ENCODE assay signal across 17 cellular contexts in the genomic region with DNA sequence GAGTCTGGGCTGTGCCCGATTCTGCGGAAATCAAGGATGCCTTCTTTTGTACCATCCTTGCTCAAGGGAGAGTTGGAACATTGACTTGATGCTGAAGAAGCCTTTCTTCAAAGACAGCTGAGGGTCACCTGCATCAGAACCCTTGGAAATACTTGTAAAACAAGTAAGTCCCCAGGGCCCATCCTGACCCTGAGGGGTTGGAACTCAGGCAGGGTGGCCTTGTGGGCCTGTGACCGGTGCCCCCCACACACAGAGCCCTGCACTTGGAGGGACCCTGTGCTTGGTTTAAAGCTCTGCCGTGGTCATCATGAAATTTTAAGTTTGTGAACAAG. TPM values are rescaled to one million over a fixed set of nuclear protein-coding genes. Genes with fewer than 3 reads are reported as not detected.
A peak's percentile ranks its signal among the peaks of the same experiment; 100 is the strongest.
DNase-seq lines count a peak whose midpoint lies in the region; ATAC-seq and TF ChIP-seq lines count a peak whose summit lies in the region.
"Had no signal": no experiment of that assay in that cellular context is flagged by ENCODE, and none has a peak within 500 bp of the region (broad histone marks: within the 10 kb centered on the region; RNA-seq: fewer than 3 reads in every experiment).

No MANE protein-coding gene starts in this region.

- H3K27me3 Mint-ChIP-seq in activated T-helper 1 cell treated with anti-CD3 and anti-CD28 coated beads, Interleukin-12 subunit alpha, Interleukin-12 subunit beta, Interleukin-2, Interleukin-4 antibody, amounts not matched to agents 30 ng/mL and 10 ng/mL and 1 ng/mL, durations not matched to agents 14 hours and 24 hours and 36 hours (ENCODE audit: insufficient read depth), result no peaks in the 10 kb centered on the region
- H3K27me3 Mint-ChIP-seq in type B pancreatic cell, result no peaks in the 10 kb centered on the region
- H3K27me3 Mint-ChIP-seq: natural killer cell treated with Interleukin-12 subunit alpha and Interleukin-12 subunit beta and Interleukin-15 and Interleukin-18, amount 100 ng/mL, for 72 hours had no signal

- H3K27ac ChIP-seq in mesodermal cell (ENCODE audit: low read depth, low read length, severe bottlenecking) (peak overlapping the region; percentile 95), transverse colon (no peak overlapping the region)

- no peak for TF ChIP-seq CTCF in type B pancreatic cell (conservative IDR thresholded peaks at IDR 0.05)
- no peak for TF ChIP-seq CTCF in transverse colon (IDR thresholded peaks at IDR 0.05)

- intact Hi-C loops in activated T-helper 1 cell treated with anti-CD3 and anti-CD28 coated beads, Interleukin-12 subunit alpha, Interleukin-12 subunit beta, Interleukin-2, Interleukin-4 antibody, amounts not matched to agents 30 ng/mL and 10 ng/mL and 1 ng/mL, durations not matched to agents 14 hours and 24 hours and 36 hours (cut with micrococcal nuclease), result loop anchor here (1.0 to 2.0 kb wide), 6 partner anchors 14 to 108 kb away; no protein-coding TSS in a partner anchor
- intact Hi-C loops in transverse colon (cut with DNase I; ENCODE audit: low total_unique reads), result no loop called here

- H3K36me3 ChIP-seq in mesodermal cell (ENCODE audit: control insufficient read depth, insufficient read depth, low read length), result no peaks in the 10 kb centered on the region
- H3K36me3 ChIP-seq in transverse colon, result no peaks in the 10 kb centered on the region
- H3K36me3 ChIP-seq: adrenal gland had no signal

- ATAC-seq in GM18858 (IDR thresholded peaks at IDR 0.05; ENCODE audit: unreplicated experiment), result no peak
- ATAC-seq: natural killer cell treated with Interleukin-12 subunit alpha and Interleukin-12 subunit beta and Interleukin-15 and Interleukin-18, amount 100 ng/mL, for 72 hours had no signal

- no peak for TF ChIP-seq POLR2A in transverse colon (IDR thresholded peaks at IDR 0.05)

- no peak overlapping the region for H3K4me3 Mint-ChIP-seq in activated T-helper 1 cell treated with anti-CD3 and anti-CD28 coated beads, Interleukin-12 subunit alpha, Interleukin-12 subunit beta, Interleukin-2, Interleukin-4 antibody, amounts not matched to agents 30 ng/mL and 10 ng/mL and 1 ng/mL, durations not matched to agents 14 hours and 24 hours and 36 hours
- H3K4me3 Mint-ChIP-seq in type B pancreatic cell, result no peak overlapping the region
- H3K4me3 Mint-ChIP-seq: natural killer cell treated with Interleukin-12 subunit alpha and Interleukin-12 subunit beta and Interleukin-15 and Interleukin-18, amount 100 ng/mL, for 72 hours had no signal

- H3K4me1 ChIP-seq in mesodermal cell (ENCODE audit: control insufficient read depth, insufficient read depth, low read length, poor library complexity, severe bottlenecking) (peaks cover 28% of the 10 kb centered on the region), transverse colon (peaks cover 0 to 7% (median 0%) of the 10 kb centered on the region in 4 donors)

- in situ Hi-C loops in transverse colon (cut with MboI; ENCODE audit: low pct_ligation_motif_present in 1 of 4, low pct_unique_long_range_greater_than_20kb in 1 of 4, low sequenced_read_pairs in 3 of 4), result no loop called here

- H3K9me3 Mint-ChIP-seq in activated T-helper 1 cell treated with anti-CD3 and anti-CD28 coated beads, Interleukin-12 subunit alpha, Interleukin-12 subunit beta, Interleukin-2, Interleukin-4 antibody, amounts not matched to agents 30 ng/mL and 10 ng/mL and 1 ng/mL, durations not matched to agents 14 hours and 24 hours and 36 hours, result peaks cover 14% of the 10 kb centered on the region
- no peaks in the 10 kb centered on the region for H3K9me3 Mint-ChIP-seq in type B pancreatic cell
- H3K9me3 Mint-ChIP-seq: natural killer cell treated with Interleukin-12 subunit alpha and Interleukin-12 subunit beta and Interleukin-15 and Interleukin-18, amount 100 ng/mL, for 72 hours had no signal

- peak; percentile 29 for DNase-seq in activated T-cell treated with anti-CD3 and anti-CD28 coated beads for 4 hours
- DNase-seq in activated T-cell treated with anti-CD3 and anti-CD28 coated beads, Interleukin-2, amount 50 U/mL, for 1 hour, result no peak
- DNase-seq in activated T-helper 1 cell treated with anti-CD3 and anti-CD28 coated beads, Interleukin-12 subunit alpha, Interleukin-12 subunit beta, Interleukin-2, Interleukin-4 antibody, amounts not matched to agents 30 ng/mL and 10 ng/mL and 1 ng/mL, durations not matched to agents 14 hours and 24 hours and 36 hours (ENCODE audit: low spot score), result no peak
- no peak for DNase-seq in type B pancreatic cell (ENCODE audit: extremely low spot score, unreplicated experiment)
- no peak for DNase-seq in OCI-M2 (lab: John Stamatoyannopoulos, UW; ENCODE audit: unreplicated experiment)
- no peak for DNase-seq in transverse colon
- DNase-seq: ACHN, DMS53, hippocampal formation, left cardiac atrium, NCI-H187 treated with DMSO at 0.1 percent for 48 hours, NCI-H526 treated with DMSO at 0.1 percent for 48 hours, right cardiac atrium had no signal

- 88 to 96% methylated on average over 3 to 4 of the region's 4 CpGs for WGBS in mesodermal cell (ENCODE audit: insufficient coverage in 2 of 2), 2 experiments
- 81 to 100% methylated on average over 1 to 4 of the region's 4 CpGs for WGBS in transverse colon (ENCODE audit: low coverage in 1 of 2), 2 donors

- peak overlapping the region; percentile 85 for H3K27ac Mint-ChIP-seq in activated T-helper 1 cell treated with anti-CD3 and anti-CD28 coated beads, Interleukin-12 subunit alpha, Interleukin-12 subunit beta, Interleukin-2, Interleukin-4 antibody, amounts not matched to agents 30 ng/mL and 10 ng/mL and 1 ng/mL, durations not matched to agents 14 hours and 24 hours and 36 hours
- peak overlapping the region; percentile 19 for H3K27ac Mint-ChIP-seq in type B pancreatic cell
- H3K27ac Mint-ChIP-seq: natural killer cell treated with Interleukin-12 subunit alpha and Interleukin-12 subunit beta and Interleukin-15 and Interleukin-18, amount 100 ng/mL, for 72 hours had no signal

- H3K4me3 ChIP-seq in mesodermal cell (ENCODE audit: extremely low read depth, insufficient read depth, low read length, poor library complexity, severe bottlenecking) (no peak overlapping the region), transverse colon (no peak overlapping the region)
- H3K4me3 ChIP-seq: adrenal gland had no signal

- TF ChIP-seq EP300 in transverse colon (IDR thresholded peaks at IDR 0.05; ENCODE audit: low read depth), result no peak

- peaks cover 5% of the 10 kb centered on the region for H3K36me3 Mint-ChIP-seq in activated T-helper 1 cell treated with anti-CD3 and anti-CD28 coated beads, Interleukin-12 subunit alpha, Interleukin-12 subunit beta, Interleukin-2, Interleukin-4 antibody, amounts not matched to agents 30 ng/mL and 10 ng/mL and 1 ng/mL, durations not matched to agents 14 hours and 24 hours and 36 hours (ENCODE audit: low read depth)
- H3K36me3 Mint-ChIP-seq in type B pancreatic cell, result no peaks in the 10 kb centered on the region
- H3K36me3 Mint-ChIP-seq: natural killer cell treated with Interleukin-12 subunit alpha and Interleukin-12 subunit beta and Interleukin-15 and Interleukin-18, amount 100 ng/mL, for 72 hours had no signal

- peaks cover 51% of the 10 kb centered on the region for H3K4me1 Mint-ChIP-seq in activated T-helper 1 cell treated with anti-CD3 and anti-CD28 coated beads, Interleukin-12 subunit alpha, Interleukin-12 subunit beta, Interleukin-2, Interleukin-4 antibody, amounts not matched to agents 30 ng/mL and 10 ng/mL and 1 ng/mL, durations not matched to agents 14 hours and 24 hours and 36 hours (ENCODE audit: low read depth)
- peaks cover 19% of the 10 kb centered on the region for H3K4me1 Mint-ChIP-seq in type B pancreatic cell (ENCODE audit: unreplicated experiment)

- no peaks in the 10 kb centered on the region for H3K9me3 ChIP-seq in mesodermal cell (ENCODE audit: control insufficient read depth, low read length)
- no peaks in the 10 kb centered on the region for H3K9me3 ChIP-seq in transverse colon
- H3K9me3 ChIP-seq: adrenal gland had no signal

- H3K27me3 ChIP-seq in transverse colon, result no peaks in the 10 kb centered on the region
- H3K27me3 ChIP-seq: adrenal gland had no signal

RNA-seq across cellular contexts. Expression of a gene that starts 56.9 kb away (rescaled TPM):
- total RNA-seq in activated T-helper 1 cell treated with anti-CD3 and anti-CD28 coated beads, Interleukin-12 subunit alpha, Interleukin-12 subunit beta, Interleukin-2, Interleukin-4 antibody, amounts not matched to agents 30 ng/mL and 10 ng/mL and 1 ng/mL, durations not matched to agents 14 hours and 24 hours and 36 hours, result 11.5 and 13.1 TPM in 2 replicates
- 108 TPM for polyA plus RNA-seq in mesodermal cell (2013, experiment 1 of 2)
- 96.9 TPM for polyA plus RNA-seq in mesodermal cell (2013, experiment 2 of 2)
- total RNA-seq in type B pancreatic cell (ENCODE audit: low replicate concordance), result 39.0 and 52.2 TPM in 2 replicates
- 100 to 1,000 TPM in 2 of 4 donors, 10 to 100 TPM in 2; 62.6 to 313 (median 97.1) TPM for total RNA-seq in transverse colon
